In genomic region chr15:57663262-57663661, GRCh38 we compare ENCODE assay signal across 18 cellular contexts. TPM values are rescaled to one million over a fixed set of nuclear protein-coding genes. Genes with fewer than 3 reads are reported as not detected.
DNase-seq lines count a peak whose midpoint lies in the region; ATAC-seq and TF ChIP-seq lines count a peak whose summit lies in the region.
"Had no signal": no experiment of that assay in that cellular context is flagged by ENCODE, and none has a peak within 500 bp of the region (broad histone marks: within the 10 kb centered on the region; RNA-seq: fewer than 3 reads in every experiment).

No MANE protein-coding gene starts in this region.

- no peak for TF ChIP-seq CTCF in left ventricle myocardium inferior (IDR thresholded peaks at IDR 0.05; ENCODE audit: borderline replicate concordance)
- TF ChIP-seq CTCF in WTC11 (IDR thresholded peaks at IDR 0.05), result no peak
- TF ChIP-seq CTCF in neural progenitor cell (IDR thresholded peaks at IDR 0.05), result no peak

- POLR2A ChIA-PET in WTC11 (lab: Charles Lee), result no interaction called here

- H3K4me1 Mint-ChIP-seq in WTC11 (no peaks in the 10 kb centered on the region), neural progenitor cell (no peaks in the 10 kb centered on the region)
- H3K4me1 Mint-ChIP-seq: CD4-positive, CD25-positive, alpha-beta regulatory T cell; CD8-positive, alpha-beta memory T cell; H9 had no signal

- ATAC-seq in WTC11, result peak; percentile 67
- ATAC-seq in HG02623 (IDR thresholded peaks at IDR 0.05; ENCODE audit: unreplicated experiment), result no peak
- ATAC-seq: GM12878 had no signal

- H3K9ac ChIP-seq in neural progenitor cell (no peak overlapping the region), subcutaneous abdominal adipose tissue (ENCODE audit: low read length in 5 of 5) (no peak overlapping the region)
- H3K9ac ChIP-seq: BLaER1 had no signal

- no peaks in the 10 kb centered on the region for H4K20me1 ChIP-seq in neural progenitor cell (ENCODE audit: low read depth)
- H4K20me1 ChIP-seq: BLaER1 had no signal

- DNase-seq in left ventricle myocardium inferior (no peak), cardiac septum (ENCODE audit: low spot score) (no peak), WTC11 (ENCODE audit: low spot score) (no peak), neural progenitor cell (ENCODE audit: low spot score) (no peak), occipital lobe (lab: John Stamatoyannopoulos, UW) (no peak), SJCRH30 (no peak)
- DNase-seq: 8988T; CD4-positive, CD25-positive, alpha-beta regulatory T cell; CD8-positive, alpha-beta memory T cell; COR-L47; DMS 273 treated with DMSO at 0.1 percent for 48 hours; DND-41; EL; H9 had no signal

- H3K9me3 Mint-ChIP-seq in WTC11 (no peaks in the 10 kb centered on the region), neural progenitor cell (no peaks in the 10 kb centered on the region)
- H3K9me3 Mint-ChIP-seq: CD4-positive, CD25-positive, alpha-beta regulatory T cell; CD8-positive, alpha-beta memory T cell; H9 had no signal

- H3K4me3 Mint-ChIP-seq in WTC11 (no peak overlapping the region), neural progenitor cell (no peak overlapping the region)
- H3K4me3 Mint-ChIP-seq: CD4-positive, CD25-positive, alpha-beta regulatory T cell; CD8-positive, alpha-beta memory T cell; H9 had no signal

- H3K27ac ChIP-seq in left ventricle myocardium inferior (replicated peaks) (peak overlapping the region; percentile 34), neural progenitor cell (no peak overlapping the region), subcutaneous abdominal adipose tissue (ENCODE audit: low read depth, low read length) (peak overlapping the region; percentile 60), SJCRH30 (no peak overlapping the region)
- H3K27ac ChIP-seq: BLaER1 had no signal

- H3K4me1 ChIP-seq in left ventricle myocardium inferior (peaks cover 57% of the 10 kb centered on the region), neural progenitor cell (no peaks in the 10 kb centered on the region), subcutaneous abdominal adipose tissue (ENCODE audit: control insufficient read depth in 5 of 5, insufficient read depth in 5 of 5, low read length in 5 of 5) (peaks cover 0 to 7% (median 7%) of the 10 kb centered on the region in 5 donors), SJCRH30 (peaks cover 25% of the 10 kb centered on the region)
- H3K4me1 ChIP-seq: BLaER1 had no signal

- CTCF ChIA-PET in WTC11 (lab: Charles Lee), result interaction anchor here (0.6 to 1.1 kb wide), 4 partner anchors 22 to 408 kb away, joined by 3 to 7 read pairs (median 4); no protein-coding TSS in a partner anchor

- H3K36me3 Mint-ChIP-seq in WTC11 (no peaks in the 10 kb centered on the region), neural progenitor cell (no peaks in the 10 kb centered on the region)
- H3K36me3 Mint-ChIP-seq: CD4-positive, CD25-positive, alpha-beta regulatory T cell; CD8-positive, alpha-beta memory T cell had no signal

- H3K27ac Mint-ChIP-seq in WTC11 (no peak overlapping the region), neural progenitor cell (peak overlapping the region; percentile 25)
- H3K27ac Mint-ChIP-seq: CD4-positive, CD25-positive, alpha-beta regulatory T cell; CD8-positive, alpha-beta memory T cell; H9 had no signal

- no peaks in the 10 kb centered on the region for H3K79me2 ChIP-seq in neural progenitor cell (ENCODE audit: low read depth)

- H2AFZ ChIP-seq in neural progenitor cell (replicated peaks), result no peak overlapping the region

- H3K27me3 ChIP-seq in left ventricle myocardium inferior (ENCODE audit: low read depth) (no peaks in the 10 kb centered on the region), neural progenitor cell (no peaks in the 10 kb centered on the region), subcutaneous abdominal adipose tissue (ENCODE audit: control insufficient read depth in 5 of 5, insufficient read depth in 4 of 5, low read length in 5 of 5) (no peaks in the 10 kb centered on the region), SJCRH30 (no peaks in the 10 kb centered on the region)
- H3K27me3 ChIP-seq: BLaER1 had no signal

- no peak overlapping the region for H3K4me2 ChIP-seq in neural progenitor cell
- H3K4me2 ChIP-seq: BLaER1 had no signal

- H3K36me3 ChIP-seq in left ventricle myocardium inferior, result peaks cover 36% of the 10 kb centered on the region
- H3K36me3 ChIP-seq in neural progenitor cell, result no peaks in the 10 kb centered on the region
- H3K36me3 ChIP-seq in subcutaneous abdominal adipose tissue (ENCODE audit: control insufficient read depth in 5 of 5, insufficient read depth in 5 of 5, low read length in 5 of 5), result peaks cover 20 to 54% (median 38%) of the 10 kb centered on the region in 5 donors
- H3K36me3 ChIP-seq in SJCRH30, result no peaks in the 10 kb centered on the region
- H3K36me3 ChIP-seq: BLaER1 had no signal

- H3K4me3 ChIP-seq in left ventricle myocardium inferior (no peak overlapping the region), neural progenitor cell (no peak overlapping the region), subcutaneous abdominal adipose tissue (ENCODE audit: low read depth in 1 of 5, low read length in 5 of 5) (no peak overlapping the region), SJCRH30 (no peak overlapping the region)
- H3K4me3 ChIP-seq: BLaER1, GM12878 had no signal

- no peaks in the 10 kb centered on the region for H3K9me3 ChIP-seq in left ventricle myocardium inferior (replicated peaks)
- H3K9me3 ChIP-seq in neural progenitor cell (ENCODE audit: low read depth), result no peaks in the 10 kb centered on the region
- H3K9me3 ChIP-seq in subcutaneous abdominal adipose tissue (ENCODE audit: control insufficient read depth in 5 of 5, low read length in 5 of 5), result no peaks in the 10 kb centered on the region
- H3K9me3 ChIP-seq in SJCRH30 (replicated peaks), result no peaks in the 10 kb centered on the region
- H3K9me3 ChIP-seq: BLaER1 had no signal

- H3K27me3 Mint-ChIP-seq in WTC11 (ENCODE audit: low read depth), result no peaks in the 10 kb centered on the region; the same call in 1 of the 2 replicates
- H3K27me3 Mint-ChIP-seq in neural progenitor cell (ENCODE audit: insufficient read depth, low read depth), result no peaks in the 10 kb centered on the region

- no peaks in the 10 kb centered on the region for H3F3A ChIP-seq in neural progenitor cell (ENCODE audit: low read depth)

- intact Hi-C loops in left ventricle myocardium inferior (cut with micrococcal nuclease) (loop anchor here (10.0 kb wide), 1 partner anchor 72 kb away; no protein-coding TSS in a partner anchor), cardiac septum (cut with DNase I) (loop anchor here (10.0 kb wide), 1 partner anchor 202 kb away; no protein-coding TSS in a partner anchor)

TF ChIP-seq in WTC11, 78 proteins besides CTCF, POLR2A, EP300 and RAD21:
- TF ChIP-seq HMGA2 (CRISPR knock-in tag; IDR thresholded peaks at IDR 0.05), result no peak
- TF ChIP-seq, protein P1, sequence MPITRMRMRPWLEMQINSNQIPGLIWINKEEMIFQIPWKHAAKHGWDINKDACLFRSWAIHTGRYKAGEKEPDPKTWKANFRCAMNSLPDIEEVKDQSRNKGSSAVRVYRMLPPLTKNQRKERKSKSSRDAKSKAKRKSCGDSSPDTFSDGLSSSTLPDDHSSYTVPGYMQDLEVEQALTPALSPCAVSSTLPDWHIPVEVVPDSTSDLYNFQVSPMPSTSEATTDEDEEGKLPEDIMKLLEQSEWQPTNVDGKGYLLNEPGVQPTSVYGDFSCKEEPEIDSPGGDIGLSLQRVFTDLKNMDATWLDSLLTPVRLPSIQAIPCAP (CRISPR knock-in tag; IDR thresholded peaks at IDR 0.05), result no peak
- TF ChIP-seq JAZF1 (CRISPR knock-in tag; IDR thresholded peaks at IDR 0.05), result no peak
- TF ChIP-seq PRRX2 (CRISPR knock-in tag; IDR thresholded peaks at IDR 0.05), result no peak
- TF ChIP-seq TEAD1 (CRISPR knock-in tag; IDR thresholded peaks at IDR 0.05), result no peak
- no peak for TF ChIP-seq ZNF396 (CRISPR knock-in tag; IDR thresholded peaks at IDR 0.05; ENCODE audit: borderline replicate concordance)

RNA-seq across cellular contexts. Expression of gene POLR2M, which starts 43.3 kb away (rescaled TPM):
- total RNA-seq in left ventricle myocardium inferior (53.6 TPM), cardiac septum (80.8 TPM), WTC11 (2021) (78.6 to 85.5 TPM (median 84.4 TPM) in 3 replicates), neural progenitor cell (ENCODE audit: low replicate concordance) (204 and 1,069 TPM in 2 replicates), occipital lobe (305 TPM)
- 329 and 416 TPM in 2 replicates for total RNA-seq in SJCRH30 (2014; rRNA removed; shearing (Covaris generic))

Comparison
In these comparisons a context has a peak if more than half of its experiments do, and no peak if none do; other contexts are left out.
1. H3K27ac ChIP-seq: peak in left ventricle myocardium inferior (single experiment) and subcutaneous abdominal adipose tissue (single experiment); none in neural progenitor cell (single experiment) and SJCRH30 (single experiment).